ENCODE assay signal across 1 cellular context in genomic region chr5:14722923-14723322, GRCh38.
A peak's percentile ranks its signal among the peaks of the same experiment; 100 is the strongest.
TF ChIP-seq lines count a peak whose summit lies in the region.

No MANE protein-coding gene starts in this region.

TF ChIP-seq in K562, 482 proteins besides CTCF, POLR2A, EP300 and RAD21 (continued from another document and continues in another):
- TF ChIP-seq, protein P1, sequence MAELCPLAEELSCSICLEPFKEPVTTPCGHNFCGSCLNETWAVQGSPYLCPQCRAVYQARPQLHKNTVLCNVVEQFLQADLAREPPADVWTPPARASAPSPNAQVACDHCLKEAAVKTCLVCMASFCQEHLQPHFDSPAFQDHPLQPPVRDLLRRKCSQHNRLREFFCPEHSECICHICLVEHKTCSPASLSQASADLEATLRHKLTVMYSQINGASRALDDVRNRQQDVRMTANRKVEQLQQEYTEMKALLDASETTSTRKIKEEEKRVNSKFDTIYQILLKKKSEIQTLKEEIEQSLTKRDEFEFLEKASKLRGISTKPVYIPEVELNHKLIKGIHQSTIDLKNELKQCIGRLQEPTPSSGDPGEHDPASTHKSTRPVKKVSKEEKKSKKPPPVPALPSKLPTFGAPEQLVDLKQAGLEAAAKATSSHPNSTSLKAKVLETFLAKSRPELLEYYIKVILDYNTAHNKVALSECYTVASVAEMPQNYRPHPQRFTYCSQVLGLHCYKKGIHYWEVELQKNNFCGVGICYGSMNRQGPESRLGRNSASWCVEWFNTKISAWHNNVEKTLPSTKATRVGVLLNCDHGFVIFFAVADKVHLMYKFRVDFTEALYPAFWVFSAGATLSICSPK (IDR thresholded peaks at IDR 0.05; ENCODE audit: borderline replicate concordance) = no peak
- 0 out of 2 replicates have a peak, but pooled peaks have one; percentile 6 for TF ChIP-seq MAFF (IDR thresholded peaks at IDR 0.05; ENCODE audit: low read length)
- TF ChIP-seq KDM5B (IDR thresholded peaks at IDR 0.05; ENCODE audit: insufficient replicate concordance, low read depth, low read length) = no peak
- TF ChIP-seq, protein P2, sequence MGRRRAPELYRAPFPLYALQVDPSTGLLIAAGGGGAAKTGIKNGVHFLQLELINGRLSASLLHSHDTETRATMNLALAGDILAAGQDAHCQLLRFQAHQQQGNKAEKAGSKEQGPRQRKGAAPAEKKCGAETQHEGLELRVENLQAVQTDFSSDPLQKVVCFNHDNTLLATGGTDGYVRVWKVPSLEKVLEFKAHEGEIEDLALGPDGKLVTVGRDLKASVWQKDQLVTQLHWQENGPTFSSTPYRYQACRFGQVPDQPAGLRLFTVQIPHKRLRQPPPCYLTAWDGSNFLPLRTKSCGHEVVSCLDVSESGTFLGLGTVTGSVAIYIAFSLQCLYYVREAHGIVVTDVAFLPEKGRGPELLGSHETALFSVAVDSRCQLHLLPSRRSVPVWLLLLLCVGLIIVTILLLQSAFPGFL (CRISPR knock-in tag; IDR thresholded peaks at IDR 0.05) = no peak
- TF ChIP-seq TCF15 (CRISPR knock-in tag; IDR thresholded peaks at IDR 0.05) = no peak
- TF ChIP-seq SIRT6 (IDR thresholded peaks at IDR 0.05; ENCODE audit: low read depth, low read length) = no peak
- TF ChIP-seq FOXK1 (CRISPR knock-in tag; IDR thresholded peaks at IDR 0.05; ENCODE audit: borderline replicate concordance) = no peak
- TF ChIP-seq HIVEP1 (CRISPR knock-in tag; IDR thresholded peaks at IDR 0.05) = no peak
- 0 out of 2 replicates have a peak, but pooled peaks have one; percentile 21 for TF ChIP-seq MAFK (IDR thresholded peaks at IDR 0.05; ENCODE audit: low read length)
- TF ChIP-seq ZNF143 (CRISPR knock-in tag; IDR thresholded peaks at IDR 0.05) = no peak
- TF ChIP-seq NFE2 (IDR thresholded peaks at IDR 0.05; ENCODE audit: low read depth) = peak; percentile 56
- TF ChIP-seq CBX5 (IDR thresholded peaks at IDR 0.05; ENCODE audit: borderline replicate concordance, low read depth) = no peak
- TF ChIP-seq ZNF436 (CRISPR knock-in tag; IDR thresholded peaks at IDR 0.05) = no peak
- TF ChIP-seq MLLT1 (IDR thresholded peaks at IDR 0.05) = no peak
- TF ChIP-seq FOXJ3 (CRISPR knock-in tag; IDR thresholded peaks at IDR 0.05) = no peak
- TF ChIP-seq NR4A1 (CRISPR knock-in tag; IDR thresholded peaks at IDR 0.05) = no peak
- 0 out of 2 replicates have a peak, but pooled peaks have one; percentile 23 for TF ChIP-seq NR4A1 (tag; IDR thresholded peaks at IDR 0.05)
- no peak for TF ChIP-seq NR2C1 (IDR thresholded peaks at IDR 0.05)
- 0 out of 2 replicates have a peak, but pooled peaks have one; percentile 21 for TF ChIP-seq NR2C1 (tag; IDR thresholded peaks at IDR 0.05)
- TF ChIP-seq CHD2 (IDR thresholded peaks at IDR 0.05; ENCODE audit: low read depth, low read length) = no peak
- no peak for TF ChIP-seq ARID4B (CRISPR knock-in tag; IDR thresholded peaks at IDR 0.05)
- TF ChIP-seq ZNF146 (CRISPR knock-in tag; IDR thresholded peaks at IDR 0.05; ENCODE audit: unreplicated experiment) = no peak
- TF ChIP-seq FOXP1 (CRISPR knock-in tag; IDR thresholded peaks at IDR 0.05) = no peak
- TF ChIP-seq SETDB1 (IDR thresholded peaks at IDR 0.05; ENCODE audit: low read length) = no peak
- no peak for TF ChIP-seq BACH1 (tag; IDR thresholded peaks at IDR 0.05)
- no peak for TF ChIP-seq TARDBP (IDR thresholded peaks at IDR 0.05)
- TF ChIP-seq LARP7 (IDR thresholded peaks at IDR 0.05) = no peak
- TF ChIP-seq NFE2L1 (tag; IDR thresholded peaks at IDR 0.05; ENCODE audit: borderline replicate concordance, low read depth) = peak; percentile 43; the same call in 1 of the 2 replicates
- TF ChIP-seq HNRNPL (IDR thresholded peaks at IDR 0.05; ENCODE audit: low read depth, low read length) = no peak
- TF ChIP-seq, protein P3, sequence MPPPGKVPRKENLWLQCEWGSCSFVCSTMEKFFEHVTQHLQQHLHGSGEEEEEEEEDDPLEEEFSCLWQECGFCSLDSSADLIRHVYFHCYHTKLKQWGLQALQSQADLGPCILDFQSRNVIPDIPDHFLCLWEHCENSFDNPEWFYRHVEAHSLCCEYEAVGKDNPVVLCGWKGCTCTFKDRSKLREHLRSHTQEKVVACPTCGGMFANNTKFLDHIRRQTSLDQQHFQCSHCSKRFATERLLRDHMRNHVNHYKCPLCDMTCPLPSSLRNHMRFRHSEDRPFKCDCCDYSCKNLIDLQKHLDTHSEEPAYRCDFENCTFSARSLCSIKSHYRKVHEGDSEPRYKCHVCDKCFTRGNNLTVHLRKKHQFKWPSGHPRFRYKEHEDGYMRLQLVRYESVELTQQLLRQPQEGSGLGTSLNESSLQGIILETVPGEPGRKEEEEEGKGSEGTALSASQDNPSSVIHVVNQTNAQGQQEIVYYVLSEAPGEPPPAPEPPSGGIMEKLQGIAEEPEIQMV (tag; conservative IDR thresholded peaks at IDR 0.05; ENCODE audit: low read depth) = no peak
- TF ChIP-seq ESRRA (IDR thresholded peaks at IDR 0.05; ENCODE audit: borderline replicate concordance, low read depth) = 0 out of 2 replicates have a peak, but pooled peaks have one; percentile 3
- no peak for TF ChIP-seq ATF1 (CRISPR knock-in tag; IDR thresholded peaks at IDR 0.05)
- TF ChIP-seq ATF1 (tag; IDR thresholded peaks at IDR 0.05) = no peak
- TF ChIP-seq GATAD2B (IDR thresholded peaks at IDR 0.05; ENCODE audit: borderline replicate concordance) = no peak
- no peak for TF ChIP-seq POLR3A (IDR thresholded peaks at IDR 0.05; ENCODE audit: borderline replicate concordance, extremely low read depth, insufficient read depth, insufficient read length)
- no peak for TF ChIP-seq GTF2A2 (tag; IDR thresholded peaks at IDR 0.05)
- no peak for TF ChIP-seq ZC3H11A (IDR thresholded peaks at IDR 0.05; ENCODE audit: low read depth, low read length)
- no peak for TF ChIP-seq RBM39 (optimal IDR thresholded peaks at IDR 0.05; ENCODE audit: low read depth, low read length)
- TF ChIP-seq KAT8 (IDR thresholded peaks at IDR 0.05; ENCODE audit: low read depth) = no peak
- TF ChIP-seq MGA (IDR thresholded peaks at IDR 0.05) = no peak
- no peak for TF ChIP-seq NFATC3 (IDR thresholded peaks at IDR 0.05)
- TF ChIP-seq RAD51 (IDR thresholded peaks at IDR 0.05; ENCODE audit: borderline replicate concordance, low read depth) = no peak
- peak; percentile 70 for TF ChIP-seq C11orf30 (IDR thresholded peaks at IDR 0.05; ENCODE audit: low read depth)
